Comparison of ENCODE assay signal across 8 cellular contexts in the genomic region with DNA sequence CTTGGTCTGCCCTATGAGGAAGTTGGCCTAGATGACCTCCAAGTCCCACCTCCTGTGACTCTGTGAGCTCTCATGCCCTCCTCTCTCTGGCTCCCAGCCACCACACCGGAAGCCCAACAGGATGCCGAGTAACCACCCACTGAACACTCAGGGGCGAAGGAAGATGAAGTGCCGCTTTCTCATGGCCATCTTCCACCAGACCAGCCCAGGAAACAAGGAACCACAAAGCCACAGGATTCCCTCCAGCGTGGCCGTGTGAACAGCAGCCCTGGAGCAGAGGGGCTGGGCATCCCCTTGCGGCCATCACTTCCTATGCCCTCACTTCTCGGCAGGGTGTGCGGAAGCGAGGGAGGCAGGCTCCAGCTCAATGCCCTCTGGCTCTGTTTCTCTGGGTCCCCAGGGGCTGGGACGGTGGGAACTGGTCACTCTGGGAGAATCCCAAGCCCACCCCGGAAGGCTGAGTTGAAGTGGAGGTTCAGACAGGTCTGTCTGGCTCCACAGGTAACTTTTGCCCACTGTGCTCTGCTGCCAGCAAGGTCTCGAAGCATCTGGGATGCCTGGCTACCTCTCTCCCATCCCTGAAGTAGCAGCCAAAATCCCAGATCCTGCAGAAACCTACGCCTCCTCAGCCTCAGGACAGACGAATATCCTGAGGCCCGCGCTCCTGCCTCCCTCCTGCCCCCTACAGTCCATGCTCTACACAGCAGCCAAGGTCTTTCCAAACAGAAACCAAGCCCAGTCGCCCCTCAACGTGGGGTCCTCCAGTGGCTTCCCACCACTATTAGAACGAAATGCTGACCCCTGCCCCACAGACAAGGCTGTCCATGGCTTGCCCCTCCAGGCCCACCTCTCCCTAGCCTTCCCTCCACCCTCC. TPM values are rescaled to one million over a fixed set of nuclear protein-coding genes. Genes with fewer than 3 reads are reported as not detected.
A peak's percentile ranks its signal among the peaks of the same experiment; 100 is the strongest.
DNase-seq lines count a peak whose midpoint lies in the region; ATAC-seq and TF ChIP-seq lines count a peak whose summit lies in the region.

No MANE protein-coding gene starts in this region.

- in situ Hi-C loops in G401 (cut with HindIII; ENCODE audit: low sequenced_read_pairs), result no loop called here
- in situ Hi-C loops in GM23248 (cut with MboI), result no loop called here

- H3F3A ChIP-seq in GM23248 (ENCODE audit: insufficient read depth), result peaks cover 30% of the 10 kb centered on the region

- H3K9me3 Mint-ChIP-seq in central memory CD8-positive, alpha-beta T cell, result no peaks in the 10 kb centered on the region

- H3K4me3 ChIP-seq in GM23248, result peak overlapping the region; percentile 62
- peak overlapping the region in 1 of 3 donors; percentile 13 for H3K4me3 ChIP-seq in right lobe of liver

- H3K4me2 ChIP-seq in GM23248 (ENCODE audit: unreplicated experiment), result peak overlapping the region; percentile 88

- peak overlapping the region; percentile 84 for H3K27ac Mint-ChIP-seq in central memory CD8-positive, alpha-beta T cell (ENCODE audit: low read depth)

- no peaks in the 10 kb centered on the region for H3K9me2 ChIP-seq in GM23248 (ENCODE audit: insufficient read depth)

- DNase-seq in G401 (ENCODE audit: low spot score) (peak; percentile 48), GM23248 (peak; percentile 93), LHCN-M2 (ENCODE audit: low read depth) (peak; percentile 94), right lobe of liver (peak; percentile 78 to 89 (median 79)), NCI-H2227 treated with DMSO at 0.1 percent for 48 hours (lab: John Stamatoyannopoulos, UW) (no peak)
- DNase-seq in activated CD4-positive, CD25-positive, alpha-beta regulatory T cell treated with anti-CD3 and anti-CD28 coated beads, Interleukin-2, amount 50 U/mL, for 16 hours (ENCODE audit: low read depth, low spot score), result peak; percentile 67
- DNase-seq in central memory CD8-positive, alpha-beta T cell (ENCODE audit: low spot score in 2 of 2), result peak; percentile 65 to 82
- peak; percentile 43 to 58 (median 50) for DNase-seq in stimulated activated CD4-positive, alpha-beta T cell treated with anti-CD3 and anti-CD28 coated beads, TNF-alpha, amount 100 ng/mL, for 4 hours (ENCODE audit: low read depth in 3 of 3)

- H3K9me3 ChIP-seq in GM23248 (ENCODE audit: low read depth) (no peaks in the 10 kb centered on the region), right lobe of liver (no peaks in the 10 kb centered on the region)

- peaks cover 83% of the 10 kb centered on the region for H3K79me2 ChIP-seq in GM23248 (ENCODE audit: insufficient read depth)

- no peaks in the 10 kb centered on the region for H3K27me3 ChIP-seq in GM23248 (replicated peaks; ENCODE audit: insufficient read depth)
- H3K27me3 ChIP-seq in right lobe of liver, result no peaks in the 10 kb centered on the region

- peaks cover 14% of the 10 kb centered on the region for H3K36me3 Mint-ChIP-seq in central memory CD8-positive, alpha-beta T cell (ENCODE audit: insufficient read depth)

- H3K4me1 ChIP-seq in GM23248 (ENCODE audit: insufficient read depth), result peaks cover 47% of the 10 kb centered on the region
- H3K4me1 ChIP-seq in right lobe of liver, result peaks cover 0 to 96% (median 54%) of the 10 kb centered on the region in 4 donors

- TF ChIP-seq CTCF in right lobe of liver (IDR thresholded peaks at IDR 0.05), result peak; percentile 62 to 83 (median 72)

- H3K36me3 ChIP-seq in GM23248 (ENCODE audit: low read depth) (no peaks in the 10 kb centered on the region), right lobe of liver (no peaks in the 10 kb centered on the region)

- TF ChIP-seq POLR2A in right lobe of liver (IDR thresholded peaks at IDR 0.05), result no peak

- peak overlapping the region; percentile 64 for H2AFZ ChIP-seq in GM23248

- no peaks in the 10 kb centered on the region for H4K20me1 ChIP-seq in GM23248 (ENCODE audit: insufficient read depth)

- 6% methylated on average over 20 of the region's 20 CpGs for WGBS in GM23248 (ENCODE audit: low coverage in 1 of 2, low lambda C conversion rate in 2 of 2, missing lambda C conversion rate in 2 of 2), 2 experiments
- WGBS in right lobe of liver (ENCODE audit: insufficient coverage, low coverage, low lambda C conversion rate, missing lambda C conversion rate), result 5% methylated on average over 12 of the region's 20 CpGs

- peaks cover 60% of the 10 kb centered on the region for H3K4me1 Mint-ChIP-seq in central memory CD8-positive, alpha-beta T cell

- intact Hi-C loops in right lobe of liver (cut with DNase I), result loop anchor here in 1 of 2 donors (10.0 kb wide), 1 partner anchor 70 kb away; no protein-coding TSS in a partner anchor

- H3K27ac ChIP-seq in GM23248 (peak overlapping the region; percentile 97), right lobe of liver (peak overlapping the region; percentile 85 to 97 (median 88))

- H3K9ac ChIP-seq in GM23248, result peak overlapping the region; percentile 84

- H3K27me3 Mint-ChIP-seq in central memory CD8-positive, alpha-beta T cell, result no peaks in the 10 kb centered on the region

- peak; percentile 93 for ATAC-seq in central memory CD8-positive, alpha-beta T cell (replicated peaks; ENCODE audit: extremely low read depth, poor library complexity, severe bottlenecking)
- ATAC-seq in right lobe of liver, result peak; percentile 1 to 21 (median 10)

- peak overlapping the region; percentile 76 for H3K4me3 Mint-ChIP-seq in central memory CD8-positive, alpha-beta T cell

RNA-seq across cellular contexts. Expression of gene ECE1, which starts 44.2 kb away (rescaled TPM):
- total RNA-seq in G401 (2014; rRNA removed; shearing (Covaris generic)), result 19.3 and 50.4 TPM in 2 replicates
- 100 and 124 TPM in 2 replicates for total RNA-seq in GM23248 (2014; rRNA removed; shearing (Covaris generic))
- 82.3 and 84.2 TPM in 2 replicates for polyA plus RNA-seq in GM23248 (2016; fragmentation: Nextera tagmentation; extraction: Ambion mirVana)
- 50.5 and 61.5 TPM in 2 replicates for total RNA-seq in LHCN-M2 (2014; rRNA removed)
- 54.0 TPM for polyA plus RNA-seq in LHCN-M2 (2012)
- total RNA-seq in right lobe of liver, result 10 to 100 TPM; 39.7 to 61.3 (median 43.8) TPM
